Comparison of ENCODE assay signal across 8 cellular contexts in genomic region chr17:38881600-38882191, GRCh38. TPM values are rescaled to one million over a fixed set of nuclear protein-coding genes. Genes with fewer than 3 reads are reported as not detected.
DNase-seq lines count a peak whose midpoint lies in the region; ATAC-seq and TF ChIP-seq lines count a peak whose summit lies in the region.

No MANE protein-coding gene starts in this region.

- 7 to 8% methylated on average over 8 of the region's 8 CpGs for WGBS in aorta, 2 donors

- H3K4me1 ChIP-seq in Peyer's patch (peaks cover 25 to 100% (median 64%) of the 10 kb centered on the region in 4 donors), aorta (ENCODE audit: control insufficient read depth in 1 of 2, insufficient read depth in 2 of 2, low read length in 2 of 2) (peaks cover 2 to 8% of the 10 kb centered on the region in 2 donors)

- peaks cover 0 to 53% (median 0%) of the 10 kb centered on the region in 3 donors for H3K36me3 ChIP-seq in Peyer's patch
- H3K36me3 ChIP-seq in aorta (ENCODE audit: control insufficient read depth in 1 of 2, insufficient read depth in 2 of 2, low read length in 1 of 2): peaks cover 0 to 2% of the 10 kb centered on the region in 2 donors

- H3K9me3 ChIP-seq in Peyer's patch (no peaks in the 10 kb centered on the region), aorta (ENCODE audit: control insufficient read depth, low read length) (no peaks in the 10 kb centered on the region)

- no peak for TF ChIP-seq POLR2A in Peyer's patch (IDR thresholded peaks at IDR 0.05)

- peak; percentile 49 for ATAC-seq in aorta (ENCODE audit: low FRiP score)

- TF ChIP-seq CTCF in Peyer's patch (IDR thresholded peaks at IDR 0.05): no peak

- intact Hi-C loops in aorta (cut with DNase I): no loop called here

- no peaks in the 10 kb centered on the region for H3K27me3 ChIP-seq in Peyer's patch
- no peaks in the 10 kb centered on the region for H3K27me3 ChIP-seq in aorta (ENCODE audit: control insufficient read depth in 1 of 2, insufficient read depth in 2 of 2, low read length in 1 of 2)

- peak; percentile 64 for DNase-seq in GM03348 (ENCODE audit: low spot score)
- DNase-seq in Peyer's patch: peak in 1 of 3 donors; percentile 69
- DNase-seq in dedifferentiated amniotic fluid mesenchymal stem cell (ENCODE audit: extremely low spot score): peak; percentile 53
- peak; percentile 80 for DNase-seq in mucosa of gallbladder (ENCODE audit: low spot score)
- DNase-seq in aorta: peak; percentile 80 to 86
- no peak for DNase-seq in cortex of kidney (lab: John Stamatoyannopoulos, UW)
- no peak for DNase-seq in NCI-H446 treated with DMSO at 0.1 percent for 48 hours (lab: John Stamatoyannopoulos, UW)
- no peak for DNase-seq in GOT3 (lab: John Stamatoyannopoulos, UW)

- H3K27ac ChIP-seq in Peyer's patch (peak overlapping the region in 3 of 4 donors; percentile 11 to 66 (median 24)), aorta (ENCODE audit: low read depth in 1 of 2, low read length in 2 of 2) (peak overlapping the region in 1 of 2 donors; percentile 31)

- H3K4me3 ChIP-seq in Peyer's patch: no peak overlapping the region
- H3K4me3 ChIP-seq in aorta (ENCODE audit: low read length in 2 of 2): no peak overlapping the region

RNA-seq across cellular contexts. Expression of gene LASP1, which starts 11.8 kb away (rescaled TPM):
- total RNA-seq in Peyer's patch: 100 to 1,000 TPM; 166 to 654 (median 590) TPM
- total RNA-seq in mucosa of gallbladder: 247 TPM
- total RNA-seq in aorta: 100 to 1,000 TPM; 136 to 169 TPM
- 10 to 100 TPM; 68.5 to 78.9 TPM for polyA plus RNA-seq in aorta

RNA-seq across cellular contexts. Expression of gene RPL23, which starts 28.2 kb away (rescaled TPM):
- total RNA-seq in Peyer's patch (1,000 to 10,000 TPM in 1 of 4 donors, 100 to 1,000 TPM in 3; 347 to 1,233 (median 540) TPM), mucosa of gallbladder (984 TPM), aorta (1,000 to 10,000 TPM; 1,147 to 1,150 TPM)
- polyA plus RNA-seq in aorta: 1,000 to 10,000 TPM; 2,973 to 5,274 TPM

RNA-seq across cellular contexts. Expression of gene CWC25, which starts 56.6 kb away (rescaled TPM):
- total RNA-seq in Peyer's patch (100 to 1,000 TPM in 1 of 4 donors, 10 to 100 TPM in 3; 49.4 to 106 (median 56.5) TPM), mucosa of gallbladder (19.3 TPM), aorta (10 to 100 TPM; 19.0 to 23.9 TPM)
- polyA plus RNA-seq in aorta: 10 to 100 TPM in 1 of 2 donors, 1 to 10 TPM in 1; 7.1 to 32.7 TPM

Comparison
In these comparisons a context has a peak if more than half of its experiments do, and no peak if none do; other contexts are left out.
1. DNase-seq: peak in GM03348 (single experiment), dedifferentiated amniotic fluid mesenchymal stem cell (single experiment), mucosa of gallbladder (single experiment) and aorta (2 of 2); none in cortex of kidney (single experiment), NCI-H446 treated with DMSO at 0.1 percent for 48 hours (single experiment) and GOT3 (single experiment).